ENCODE assay signal across 12 cellular contexts in genomic region chr22:41597635-41597953, GRCh38. TPM values are rescaled to one million over a fixed set of nuclear protein-coding genes. Genes with fewer than 3 reads are reported as not detected.
DNase-seq lines count a peak whose midpoint lies in the region; ATAC-seq and TF ChIP-seq lines count a peak whose summit lies in the region.
"Had no signal": no experiment of that assay in that cellular context is flagged by ENCODE, and none has a peak within 500 bp of the region (broad histone marks: within the 10 kb centered on the region; RNA-seq: fewer than 3 reads in every experiment).

No MANE protein-coding gene starts in this region.

- H3K27ac ChIP-seq in cingulate gyrus (ENCODE audit: low read depth, low read length): peak overlapping the region; percentile 41
- H3K27ac ChIP-seq: SJCRH30, thoracic aorta had no signal

- no peak overlapping the region for H3K4me3 Mint-ChIP-seq in progenitor cell of endocrine pancreas (ENCODE audit: low read depth)
- H3K4me3 Mint-ChIP-seq: activated B cell treated with CpG ODN at 0.5 μM for 24 hours; CD8-positive, alpha-beta memory T cell; naive B cell had no signal

- H3K27me3 Mint-ChIP-seq in progenitor cell of endocrine pancreas: no peaks in the 10 kb centered on the region
- H3K27me3 Mint-ChIP-seq: activated B cell treated with CpG ODN at 0.5 μM for 24 hours, naive B cell had no signal

- no peaks in the 10 kb centered on the region for H3K9me3 Mint-ChIP-seq in progenitor cell of endocrine pancreas (ENCODE audit: low read depth)
- H3K9me3 Mint-ChIP-seq: activated B cell treated with CpG ODN at 0.5 μM for 24 hours; CD8-positive, alpha-beta memory T cell; naive B cell had no signal

- no peaks in the 10 kb centered on the region for H3K4me1 Mint-ChIP-seq in progenitor cell of endocrine pancreas (ENCODE audit: low read depth)
- H3K4me1 Mint-ChIP-seq: activated B cell treated with CpG ODN at 0.5 μM for 24 hours had no signal

- TF ChIP-seq CTCF in progenitor cell of endocrine pancreas (IDR thresholded peaks at IDR 0.05; ENCODE audit: unreplicated experiment): no peak

- peak; percentile 42 for DNase-seq in OCI-M1 (lab: John Stamatoyannopoulos, UW)
- no peak for DNase-seq in progenitor cell of endocrine pancreas (ENCODE audit: low spot score, unreplicated experiment)
- DNase-seq in SHP77 (lab: John Stamatoyannopoulos, UW): no peak
- DNase-seq in activated gamma-delta T cell (lab: John Stamatoyannopoulos, UW): no peak
- DNase-seq: activated B cell treated with CpG ODN at 0.5 μM for 24 hours, naive B cell had no signal

- H3K27ac Mint-ChIP-seq in progenitor cell of endocrine pancreas: peak overlapping the region; percentile 30
- H3K27ac Mint-ChIP-seq: activated B cell treated with CpG ODN at 0.5 μM for 24 hours; CD8-positive, alpha-beta memory T cell had no signal

- ATAC-seq in GM21526 (IDR thresholded peaks at IDR 0.05; ENCODE audit: low FRiP score, unreplicated experiment): no peak

- peaks cover 3% of the 10 kb centered on the region for H3K36me3 Mint-ChIP-seq in progenitor cell of endocrine pancreas (ENCODE audit: insufficient read depth)

RNA-seq across cellular contexts. Expression of gene PMM1, which starts 8.0 kb away (rescaled TPM):
- total RNA-seq in progenitor cell of endocrine pancreas: 46.0 and 51.3 TPM in 2 replicates

RNA-seq across cellular contexts. Expression of gene DESI1, which starts 23.2 kb away (rescaled TPM):
- 37.4 TPM in 2 replicates for total RNA-seq in progenitor cell of endocrine pancreas

RNA-seq across cellular contexts. Expression of gene XRCC6, which starts 23.5 kb away (rescaled TPM):
- total RNA-seq in progenitor cell of endocrine pancreas: 262 and 272 TPM in 2 replicates

RNA-seq across cellular contexts. Expression of gene CSDC2, which starts 36.8 kb away (rescaled TPM):
- total RNA-seq in progenitor cell of endocrine pancreas: 1.7 TPM in 2 replicates
- total RNA-seq: activated B cell treated with CpG ODN at 0.5 μM for 24 hours; CD8-positive, alpha-beta memory T cell; dermis microvascular lymphatic vessel endothelial cell had no signal

RNA-seq across cellular contexts. Expression of gene POLR3H, which starts 53.3 kb away (rescaled TPM):
- 43.5 and 44.1 TPM in 2 replicates for total RNA-seq in progenitor cell of endocrine pancreas
